Comparison of ENCODE assay signal across 20 cellular contexts in genomic region chr14:55115861-55116245, GRCh38.
"Had no signal": no experiment of that assay in that cellular context is flagged by ENCODE, and none has a peak within 500 bp of the region (broad histone marks: within the 10 kb centered on the region; RNA-seq: fewer than 3 reads in every experiment).

No MANE protein-coding gene starts in this region.

- DNase-seq: activated CD4-positive, alpha-beta T cell treated with anti-CD3 and anti-CD28 coated beads, Interleukin-2, amount 10 ng/mL, durations not matched to agents 7 days and 5 days; activated gamma-delta T cell treated with Interleukin-2 at 50 U/mL for 16 hours; activated T-cell treated with anti-CD3 and anti-CD28 coated beads, Interleukin-2, amount 50 U/mL, for 1 hour; aorta; brain microvascular endothelial cell; caudate nucleus; dorsolateral prefrontal cortex; effector memory CD8-positive, alpha-beta T cell; glutamatergic neuron; hippocampal formation; kidney glomerular epithelial cell; nephron progenitor cell; nucleus accumbens; stimulated activated CD4-positive, alpha-beta T cell treated with anti-CD3 and anti-CD28 coated beads, Interleukin-2, amount 100 ng/mL, for 48 hours; stimulated activated CD8-positive, alpha-beta memory T cell treated with anti-CD3 and anti-CD28 coated beads, Interleukin-4, amount 100 ng/mL, for 48 hours; stimulated activated naive B cell treated with anti-CD40 and anti-IgM and Interleukin-4, amounts not matched to agents 10 μg/mL and 1 μg/mL and 100 μg/mL, for 72 hours had no signal

- H3K27me3 ChIP-seq: brain microvascular endothelial cell, dorsolateral prefrontal cortex, esophagus muscularis mucosa, sigmoid colon had no signal

- H3K4me3 ChIP-seq: dorsolateral prefrontal cortex, esophagus muscularis mucosa, sigmoid colon had no signal

- H3K9me3 ChIP-seq: esophagus muscularis mucosa, sigmoid colon had no signal

- H3K36me3 ChIP-seq: brain microvascular endothelial cell, esophagus muscularis mucosa, sigmoid colon had no signal

- ATAC-seq: activated CD4-positive, CD25-positive, alpha-beta regulatory T cell treated with anti-CD3 and anti-CD28 coated beads, Interleukin-2, amount 50 U/mL, for 24 hours; activated naive CD4-positive, alpha-beta T cell treated with anti-CD3 and anti-CD28 coated beads, Interleukin-2, amount 50 U/mL, for 72 hours; effector memory CD8-positive, alpha-beta T cell; stimulated activated naive B cell treated with anti-CD40 and anti-IgM and Interleukin-4, amounts not matched to agents 10 μg/mL and 1 μg/mL and 100 μg/mL, for 72 hours had no signal

- H3K27ac ChIP-seq: brain microvascular endothelial cell, dorsolateral prefrontal cortex, esophagus muscularis mucosa, sigmoid colon had no signal

- H3K4me1 ChIP-seq: sigmoid colon had no signal
